In the genomic region with DNA sequence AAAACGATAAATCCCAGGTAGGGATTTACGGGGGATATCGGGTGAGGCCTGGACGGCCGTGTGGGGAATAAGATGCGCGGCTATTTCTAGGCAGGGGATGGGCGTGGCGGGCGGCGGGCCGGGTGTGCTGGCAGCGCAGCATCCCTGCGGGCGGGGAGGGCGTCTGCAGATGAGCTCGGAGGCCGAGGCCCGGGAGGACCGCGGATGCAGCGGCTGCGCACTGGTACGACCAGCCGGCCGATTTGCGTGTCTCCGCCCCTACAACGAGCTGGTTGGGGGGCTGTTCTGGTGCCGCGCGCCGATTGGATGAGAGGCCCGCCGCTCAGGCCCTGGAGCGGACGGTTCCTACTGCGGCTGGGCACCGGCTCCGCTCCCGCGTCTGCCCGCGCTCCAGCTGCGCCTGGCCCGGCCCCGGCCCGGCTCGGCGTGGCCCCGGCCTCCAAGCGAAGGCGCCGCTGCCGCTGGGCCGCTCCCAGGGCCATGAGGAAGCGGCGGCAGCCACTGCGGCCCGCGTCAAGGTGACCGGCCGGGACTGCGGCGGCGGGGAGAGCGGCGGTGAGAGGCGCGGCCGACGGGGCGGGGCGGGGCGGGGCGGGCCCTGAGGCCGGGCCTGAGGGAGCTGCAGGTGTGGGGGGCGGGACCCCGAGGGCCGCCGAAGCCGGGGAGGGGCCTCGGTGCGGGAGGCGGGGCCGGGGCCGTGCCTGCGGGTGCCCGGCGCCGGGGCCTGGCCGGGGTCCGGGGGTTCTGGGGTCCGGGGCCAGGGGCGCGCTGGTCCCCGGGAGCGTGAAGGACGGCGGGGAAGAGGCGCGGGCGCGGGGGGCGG, we compare ENCODE assay signal across 8 cellular contexts. TPM values are rescaled to one million over a fixed set of nuclear protein-coding genes. Genes with fewer than 3 reads are reported as not detected.
DNase-seq lines count a peak whose midpoint lies in the region; ATAC-seq and TF ChIP-seq lines count a peak whose summit lies in the region.

A gene with protein sequence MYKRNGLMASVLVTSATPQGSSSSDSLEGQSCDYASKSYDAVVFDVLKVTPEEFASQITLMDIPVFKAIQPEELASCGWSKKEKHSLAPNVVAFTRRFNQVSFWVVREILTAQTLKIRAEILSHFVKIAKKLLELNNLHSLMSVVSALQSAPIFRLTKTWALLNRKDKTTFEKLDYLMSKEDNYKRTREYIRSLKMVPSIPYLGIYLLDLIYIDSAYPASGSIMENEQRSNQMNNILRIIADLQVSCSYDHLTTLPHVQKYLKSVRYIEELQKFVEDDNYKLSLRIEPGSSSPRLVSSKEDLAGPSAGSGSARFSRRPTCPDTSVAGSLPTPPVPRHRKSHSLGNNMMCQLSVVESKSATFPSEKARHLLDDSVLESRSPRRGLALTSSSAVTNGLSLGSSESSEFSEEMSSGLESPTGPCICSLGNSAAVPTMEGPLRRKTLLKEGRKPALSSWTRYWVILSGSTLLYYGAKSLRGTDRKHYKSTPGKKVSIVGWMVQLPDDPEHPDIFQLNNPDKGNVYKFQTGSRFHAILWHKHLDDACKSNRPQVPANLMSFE (plus strand): TSS at position 325 of the 823 bp plus-strand sequence. CDS start 47,508 bp downstream, outside the sequence.

- H3K4me3 ChIP-seq in Jurkat, Clone E6-1 (ENCODE audit: low read length): peak within 1 kb of the TSS; percentile 47

- peak; percentile 97 for ATAC-seq in GM21717 (IDR thresholded peaks at IDR 0.05; ENCODE audit: unreplicated experiment)

- TF ChIP-seq POLR2A in erythroblast (IDR thresholded peaks at IDR 0.05; ENCODE audit: low read length): no peak

- DNase-seq in DMS153 treated with DMSO at 0.1 percent for 48 hours (lab: John Stamatoyannopoulos, UW; ENCODE audit: unreplicated experiment) (peak; percentile 92), OCI-M2 (lab: John Stamatoyannopoulos, UW; ENCODE audit: unreplicated experiment) (peak; percentile 15), erythroblast (lab: John Stamatoyannopoulos, UW) (peak; percentile 88 to 90), mucosa of gallbladder (ENCODE audit: low spot score) (peak; percentile 95)
- peak; percentile 87 for DNase-seq in Jurkat, Clone E6-1 (ENCODE audit: low read depth, low spot score)
- peak; percentile 88 for DNase-seq in activated T-cell treated with anti-CD3 and anti-CD28 coated beads, Interleukin-2, amount 50 U/mL, for 1 hour
- peak; percentile 71 to 73 for DNase-seq in stimulated activated CD8-positive, alpha-beta memory T cell treated with anti-CD3 and anti-CD28 coated beads, Interleukin-4, amount 100 ng/mL, for 1 hour (ENCODE audit: low read depth in 2 of 2, low spot score in 1 of 2)

RNA-seq across cellular contexts. Expression of the gene that starts here (rescaled TPM):
- 17.9 TPM for polyA plus RNA-seq in Jurkat, Clone E6-1 (2012; ENCODE audit: insufficient read depth, insufficient read length)
- 34.7 TPM for total RNA-seq in mucosa of gallbladder

Comparison
In these comparisons a context has a peak if more than half of its experiments do, and no peak if none do; other contexts are left out.
1. Peak in every context shown above with its lines: DNase-seq, ATAC-seq and H3K4me3 ChIP-seq.
2. DNase-seq: peak in every context shown above with its lines; median percentile 95 in mucosa of gallbladder; 92 in DMS153 treated with DMSO at 0.1 percent for 48 hours; 89 in erythroblast; 88 in activated T-cell treated with anti-CD3 and anti-CD28 coated beads, Interleukin-2, amount 50 U/mL, for 1 hour; 87 in Jurkat, Clone E6-1; 72 in stimulated activated CD8-positive, alpha-beta memory T cell treated with anti-CD3 and anti-CD28 coated beads, Interleukin-4, amount 100 ng/mL, for 1 hour; 15 in OCI-M2.